Comparison of ENCODE assay signal across 8 cellular contexts in the genomic region with DNA sequence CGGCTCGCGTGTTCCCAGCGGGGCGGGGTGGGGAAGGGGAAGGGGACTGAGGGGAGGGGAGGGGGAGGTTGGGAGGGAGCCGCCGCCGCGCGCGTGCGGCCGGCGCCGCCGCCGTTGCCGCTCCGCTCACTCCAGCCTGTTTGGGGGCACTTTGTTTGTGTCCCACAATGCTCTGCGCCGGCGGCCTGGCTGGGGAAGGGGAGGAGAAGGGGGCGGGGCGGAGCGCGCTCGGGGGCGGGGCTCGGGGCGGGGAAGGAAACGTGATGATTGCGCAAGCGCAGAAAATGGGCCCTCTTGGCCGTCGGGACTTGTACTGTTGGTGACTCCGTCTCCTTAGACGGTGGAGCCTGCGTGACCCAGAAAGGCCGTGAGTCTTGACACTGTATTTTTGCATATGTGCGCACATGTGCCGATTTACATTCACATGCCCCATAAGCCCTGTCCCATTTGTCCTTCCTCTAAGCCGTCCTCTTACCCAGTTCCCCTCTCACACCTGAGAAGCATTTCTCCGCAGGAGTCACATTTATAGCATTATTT. TPM values are rescaled to one million over a fixed set of nuclear protein-coding genes. Genes with fewer than 3 reads are reported as not detected.
DNase-seq lines count a peak whose midpoint lies in the region; ATAC-seq and TF ChIP-seq lines count a peak whose summit lies in the region.

A gene with protein sequence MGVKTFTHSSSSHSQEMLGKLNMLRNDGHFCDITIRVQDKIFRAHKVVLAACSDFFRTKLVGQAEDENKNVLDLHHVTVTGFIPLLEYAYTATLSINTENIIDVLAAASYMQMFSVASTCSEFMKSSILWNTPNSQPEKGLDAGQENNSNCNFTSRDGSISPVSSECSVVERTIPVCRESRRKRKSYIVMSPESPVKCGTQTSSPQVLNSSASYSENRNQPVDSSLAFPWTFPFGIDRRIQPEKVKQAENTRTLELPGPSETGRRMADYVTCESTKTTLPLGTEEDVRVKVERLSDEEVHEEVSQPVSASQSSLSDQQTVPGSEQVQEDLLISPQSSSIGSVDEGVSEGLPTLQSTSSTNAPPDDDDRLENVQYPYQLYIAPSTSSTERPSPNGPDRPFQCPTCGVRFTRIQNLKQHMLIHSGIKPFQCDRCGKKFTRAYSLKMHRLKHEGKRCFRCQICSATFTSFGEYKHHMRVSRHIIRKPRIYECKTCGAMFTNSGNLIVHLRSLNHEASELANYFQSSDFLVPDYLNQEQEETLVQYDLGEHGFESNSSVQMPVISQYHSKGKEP (minus strand): TSS at position 169 of the 537 bp plus-strand sequence. CDS start 53,044 bp downstream, outside the sequence.

- peak; percentile 49 for ATAC-seq in GM19467 (IDR thresholded peaks at IDR 0.05; ENCODE audit: unreplicated experiment)
- ATAC-seq in activated CD8-positive, alpha-beta memory T cell treated with anti-CD3 and anti-CD28 coated beads, Interleukin-2, amount 10 ng/mL, durations not matched to agents 7 days and 5 days, result peak; percentile 79

- no peaks in the 10 kb centered on the region for H3K27me3 Mint-ChIP-seq in CD8-positive, alpha-beta memory T cell
- no peaks in the 10 kb centered on the region for H3K27me3 Mint-ChIP-seq in activated CD8-positive, alpha-beta memory T cell treated with anti-CD3 and anti-CD28 coated beads, Interleukin-2, amount 10 ng/mL, durations not matched to agents 7 days and 5 days
- H3K27me3 Mint-ChIP-seq in endodermal cell (ENCODE audit: insufficient read depth), result no peaks in the 10 kb centered on the region

- H3K36me3 Mint-ChIP-seq in CD8-positive, alpha-beta memory T cell, result peaks cover 0 to 8% (median 0%) of the 10 kb centered on the region in 3 donors
- peaks cover 5% of the 10 kb centered on the region for H3K36me3 Mint-ChIP-seq in activated CD8-positive, alpha-beta memory T cell treated with anti-CD3 and anti-CD28 coated beads, Interleukin-2, amount 10 ng/mL, durations not matched to agents 7 days and 5 days
- no peaks in the 10 kb centered on the region for H3K36me3 Mint-ChIP-seq in endodermal cell (ENCODE audit: low read depth)

- peak within 1 kb of the TSS; percentile 66 for H3K27ac ChIP-seq in CD8-positive, alpha-beta memory T cell (ENCODE audit: low read depth, low read length)
- H3K27ac ChIP-seq in endodermal cell (ENCODE audit: low read depth, low read length) (peak within 1 kb of the TSS; percentile 88), mesodermal cell (ENCODE audit: low read depth, low read length, severe bottlenecking) (peak within 1 kb of the TSS; percentile 84)

- peaks cover 38% of the 10 kb centered on the region for H3K4me1 ChIP-seq in CD8-positive, alpha-beta memory T cell (ENCODE audit: insufficient read depth, low read length)
- H3K4me1 ChIP-seq in endodermal cell (ENCODE audit: control insufficient read depth, insufficient read depth, low read length) (peaks cover 12% of the 10 kb centered on the region), mesodermal cell (ENCODE audit: control insufficient read depth, insufficient read depth, low read length, poor library complexity, severe bottlenecking) (peaks cover 2% of the 10 kb centered on the region)

- H3K27me3 ChIP-seq in CD8-positive, alpha-beta memory T cell (ENCODE audit: insufficient read depth, low read length, poor library complexity, severe bottlenecking), result no peaks in the 10 kb centered on the region
- no peaks in the 10 kb centered on the region for H3K27me3 ChIP-seq in endodermal cell (ENCODE audit: control insufficient read depth, insufficient read depth, low read length, poor library complexity, severe bottlenecking)

- H3K4me3 Mint-ChIP-seq in CD8-positive, alpha-beta memory T cell, result peak within 1 kb of the TSS; percentile 91 to 97 (median 93)
- H3K4me3 Mint-ChIP-seq in activated CD8-positive, alpha-beta memory T cell treated with anti-CD3 and anti-CD28 coated beads, Interleukin-2, amount 10 ng/mL, durations not matched to agents 7 days and 5 days, result peak within 1 kb of the TSS; percentile 86
- H3K4me3 Mint-ChIP-seq in endodermal cell, result peak within 1 kb of the TSS; percentile 83

- POLR2A ChIA-PET in CD8-positive, alpha-beta memory T cell (lab: Charles Lee), result interaction anchor here (1.3 kb wide), 1 partner anchor 601 kb away, joined by 3 read pairs; no protein-coding TSS in a partner anchor

- TF ChIP-seq CTCF in endodermal cell (conservative IDR thresholded peaks at IDR 0.05), result no peak

- CTCF ChIA-PET in CD8-positive, alpha-beta memory T cell (lab: Charles Lee), result no interaction called here
- CTCF ChIA-PET in activated CD8-positive, alpha-beta memory T cell treated with anti-CD3 and anti-CD28 coated beads, Interleukin-2, amount 10 ng/mL, durations not matched to agents 7 days and 5 days (lab: Charles Lee), result no interaction called here

- H3K4me3 ChIP-seq in CD8-positive, alpha-beta memory T cell (ENCODE audit: low read length), result peak within 1 kb of the TSS; percentile 90
- H3K4me3 ChIP-seq in endodermal cell (ENCODE audit: low read length), result peak within 1 kb of the TSS; percentile 95
- peak within 1 kb of the TSS; percentile 75 for H3K4me3 ChIP-seq in mesodermal cell (ENCODE audit: extremely low read depth, insufficient read depth, low read length, poor library complexity, severe bottlenecking)

- H3K36me3 ChIP-seq in CD8-positive, alpha-beta memory T cell (ENCODE audit: insufficient read depth, low read length), result no peaks in the 10 kb centered on the region
- H3K36me3 ChIP-seq in endodermal cell (ENCODE audit: control insufficient read depth, insufficient read depth, low read length) (no peaks in the 10 kb centered on the region), mesodermal cell (ENCODE audit: control insufficient read depth, insufficient read depth, low read length) (no peaks in the 10 kb centered on the region)

- H3K27ac Mint-ChIP-seq in CD8-positive, alpha-beta memory T cell, result peak within 1 kb of the TSS; percentile 95 to 99 (median 98)
- H3K27ac Mint-ChIP-seq in activated CD8-positive, alpha-beta memory T cell treated with anti-CD3 and anti-CD28 coated beads, Interleukin-2, amount 10 ng/mL, durations not matched to agents 7 days and 5 days, result peak within 1 kb of the TSS; percentile 96
- H3K27ac Mint-ChIP-seq in endodermal cell, result peak within 1 kb of the TSS; percentile 95

- peak within 1 kb of the TSS; percentile 60 for H3K9ac ChIP-seq in endodermal cell (ENCODE audit: extremely low read depth, low read length, poor library complexity, severe bottlenecking)

- peaks cover 44 to 51% (median 50%) of the 10 kb centered on the region in 3 donors for H3K4me1 Mint-ChIP-seq in CD8-positive, alpha-beta memory T cell
- H3K4me1 Mint-ChIP-seq in activated CD8-positive, alpha-beta memory T cell treated with anti-CD3 and anti-CD28 coated beads, Interleukin-2, amount 10 ng/mL, durations not matched to agents 7 days and 5 days, result peaks cover 32% of the 10 kb centered on the region
- H3K4me1 Mint-ChIP-seq in endodermal cell, result peaks cover 49% of the 10 kb centered on the region

- WGBS in endodermal cell (ENCODE audit: insufficient coverage in 1 of 2, insufficient read length in 1 of 2), 2 experiments, result 9 to 14% methylated on average over 11 to 26 of the region's 43 CpGs
- WGBS in mesodermal cell (ENCODE audit: insufficient coverage in 2 of 2), 2 experiments, result 8 to 12% methylated on average over 9 to 18 of the region's 43 CpGs

- no peaks in the 10 kb centered on the region for H3K9me3 ChIP-seq in CD8-positive, alpha-beta memory T cell (ENCODE audit: low read length)
- H3K9me3 ChIP-seq in endodermal cell (ENCODE audit: control insufficient read depth, low read length), result peaks cover 4% of the 10 kb centered on the region
- no peaks in the 10 kb centered on the region for H3K9me3 ChIP-seq in mesodermal cell (ENCODE audit: control insufficient read depth, low read length)

- peak; percentile 86 to 95 (median 87) for DNase-seq in CD8-positive, alpha-beta memory T cell
- DNase-seq in HS-5 (ENCODE audit: low read depth), result peak; percentile 9
- DNase-seq in NOMO-1 treated with DMSO at 0.1 percent for 48 hours (lab: John Stamatoyannopoulos, UW; ENCODE audit: unreplicated experiment), result peak; percentile 87
- DNase-seq in activated CD8-positive, alpha-beta memory T cell treated with anti-CD3 and anti-CD28 coated beads, Interleukin-2, amount 10 ng/mL, durations not matched to agents 7 days and 5 days, result peak; percentile 93
- DNase-seq in endodermal cell, result peak; percentile 97
- peak; percentile 77 for DNase-seq in stimulated activated CD8-positive, alpha-beta memory T cell treated with anti-CD3 and anti-CD28 coated beads, Interleukin-15, amount 100 ng/mL, for 24 hours (ENCODE audit: low read depth)

- no peaks in the 10 kb centered on the region for H3K9me3 Mint-ChIP-seq in CD8-positive, alpha-beta memory T cell
- no peaks in the 10 kb centered on the region for H3K9me3 Mint-ChIP-seq in activated CD8-positive, alpha-beta memory T cell treated with anti-CD3 and anti-CD28 coated beads, Interleukin-2, amount 10 ng/mL, durations not matched to agents 7 days and 5 days (ENCODE audit: low read depth)
- H3K9me3 Mint-ChIP-seq in endodermal cell, result peaks cover 7% of the 10 kb centered on the region

RNA-seq across cellular contexts. Expression of the gene that starts here (rescaled TPM):
- total RNA-seq in CD8-positive, alpha-beta memory T cell, result 10 to 100 TPM; 41.3 to 44.0 TPM
- polyA plus RNA-seq in CD8-positive, alpha-beta memory T cell, result 8.2 TPM
- 10 to 100 TPM; 36.9 to 41.7 TPM for total RNA-seq in activated CD8-positive, alpha-beta memory T cell treated with anti-CD3 and anti-CD28 coated beads, Interleukin-2, amount 10 ng/mL, durations not matched to agents 7 days and 5 days
- 10 to 100 TPM; 66.1 to 69.2 TPM for total RNA-seq in endodermal cell
- polyA plus RNA-seq in endodermal cell (2013, experiment 1 of 2), result 25.8 TPM
- polyA plus RNA-seq in endodermal cell (2013, experiment 2 of 2), result 24.9 TPM
- polyA plus RNA-seq in mesodermal cell (2013, experiment 1 of 2), result 17.8 TPM
- polyA plus RNA-seq in mesodermal cell (2013, experiment 2 of 2), result 18.6 TPM

Comparison
In these comparisons a context has a peak if more than half of its experiments do, and no peak if none do; other contexts are left out.
1. Peak in every context shown above with its lines: DNase-seq, ATAC-seq, H3K4me3 ChIP-seq and H3K27ac ChIP-seq.
2. DNase-seq: peak in every context shown above with its lines; median percentile 97 in endodermal cell; 93 in activated CD8-positive, alpha-beta memory T cell treated with anti-CD3 and anti-CD28 coated beads, Interleukin-2, amount 10 ng/mL, durations not matched to agents 7 days and 5 days; 87 in CD8-positive, alpha-beta memory T cell; 87 in NOMO-1 treated with DMSO at 0.1 percent for 48 hours; 77 in stimulated activated CD8-positive, alpha-beta memory T cell treated with anti-CD3 and anti-CD28 coated beads, Interleukin-15, amount 100 ng/mL, for 24 hours; 9 in HS-5.